In the genomic region with DNA sequence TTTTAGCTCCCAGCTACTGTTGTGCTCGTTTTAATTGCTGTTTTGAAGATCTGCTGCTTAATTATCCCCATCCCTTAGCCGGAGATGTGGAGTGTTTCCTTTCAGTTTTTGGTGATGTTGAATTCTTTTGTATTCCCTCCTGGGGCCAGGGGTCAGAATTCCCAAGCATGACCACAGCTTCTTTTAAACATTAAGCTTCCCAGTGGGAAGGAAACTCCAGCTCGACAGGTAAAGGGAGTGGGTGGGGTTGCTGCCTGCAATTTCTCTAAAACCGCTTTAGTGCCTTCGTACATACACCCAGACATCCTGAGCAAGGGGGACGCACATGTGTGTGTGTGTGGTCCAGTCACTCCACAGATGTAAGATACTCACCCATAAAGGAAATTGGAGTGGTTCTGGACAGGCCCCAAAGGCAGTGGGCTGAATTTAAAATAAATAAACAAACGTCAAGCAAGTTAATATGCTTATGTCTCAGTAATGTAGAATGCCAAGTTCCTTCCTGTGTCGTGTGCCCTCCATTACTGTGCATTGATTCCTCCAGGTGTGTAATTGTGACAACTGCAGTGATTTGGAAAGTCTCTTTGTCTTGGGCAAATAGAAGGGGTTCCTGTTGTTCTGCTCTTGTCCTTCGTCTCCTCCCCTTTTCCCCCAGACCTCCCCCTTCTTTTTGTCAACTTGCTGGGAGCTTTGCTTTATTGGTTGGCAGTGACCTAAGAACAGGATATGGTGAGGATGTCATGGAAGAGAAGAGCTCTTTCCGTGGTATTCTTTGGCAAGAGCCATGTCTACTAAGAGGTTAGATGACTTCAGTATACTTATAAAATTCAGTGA, we compare ENCODE assay signal across 10 cellular contexts. TPM values are rescaled to one million over a fixed set of nuclear protein-coding genes. Genes with fewer than 3 reads are reported as not detected.
DNase-seq lines count a peak whose midpoint lies in the region; ATAC-seq and TF ChIP-seq lines count a peak whose summit lies in the region.
"Had no signal": no experiment of that assay in that cellular context is flagged by ENCODE, and none has a peak within 500 bp of the region (broad histone marks: within the 10 kb centered on the region; RNA-seq: fewer than 3 reads in every experiment).

No MANE protein-coding gene starts in this region.

- H3K9me3 Mint-ChIP-seq in IgD-negative memory B cell (no peaks in the 10 kb centered on the region), nephron progenitor cell (no peaks in the 10 kb centered on the region)
- H3K9me3 Mint-ChIP-seq in central memory CD8-positive, alpha-beta T cell, result no peaks in the 10 kb centered on the region

- DNase-seq in COR-L47 (lab: John Stamatoyannopoulos, UW) (peak; percentile 39), nephron progenitor cell (no peak), activated gamma-delta T cell treated with Interleukin-2 at 50 U/mL for 16 hours (no peak), SW 1271 (lab: John Stamatoyannopoulos, UW) (no peak)
- no peak for DNase-seq in central memory CD8-positive, alpha-beta T cell (ENCODE audit: low spot score in 2 of 2)
- DNase-seq: NCI-H2227 treated with DMSO at 0.1 percent for 48 hours, small intestine, thyroid gland had no signal

- H3K27me3 Mint-ChIP-seq in IgD-negative memory B cell (no peaks in the 10 kb centered on the region), nephron progenitor cell (ENCODE audit: low read depth, poor library complexity) (no peaks in the 10 kb centered on the region)
- H3K27me3 Mint-ChIP-seq in central memory CD8-positive, alpha-beta T cell, result no peaks in the 10 kb centered on the region

- H3K4me3 Mint-ChIP-seq in IgD-negative memory B cell (peak overlapping the region in 1 of 4 donors; percentile 43), nephron progenitor cell (no peak overlapping the region)
- H3K4me3 Mint-ChIP-seq in central memory CD8-positive, alpha-beta T cell, result peak overlapping the region; percentile 35

- H3K36me3 Mint-ChIP-seq in IgD-negative memory B cell (peaks cover 2% of the 10 kb centered on the region), nephron progenitor cell (ENCODE audit: low read depth) (peaks cover 31% of the 10 kb centered on the region)
- peaks cover 34% of the 10 kb centered on the region for H3K36me3 Mint-ChIP-seq in central memory CD8-positive, alpha-beta T cell (ENCODE audit: insufficient read depth)

- H3K4me1 Mint-ChIP-seq in IgD-negative memory B cell (peaks cover 12 to 15% (median 13%) of the 10 kb centered on the region in 3 donors), nephron progenitor cell (peaks cover 49% of the 10 kb centered on the region)
- peaks cover 60% of the 10 kb centered on the region for H3K4me1 Mint-ChIP-seq in central memory CD8-positive, alpha-beta T cell

- H3K27ac Mint-ChIP-seq in IgD-negative memory B cell (peak overlapping the region; percentile 9 to 70 (median 16)), nephron progenitor cell (peak overlapping the region; percentile 29)
- peak overlapping the region; percentile 84 for H3K27ac Mint-ChIP-seq in central memory CD8-positive, alpha-beta T cell (ENCODE audit: low read depth)

- no peak for ATAC-seq in central memory CD8-positive, alpha-beta T cell (replicated peaks; ENCODE audit: extremely low read depth, poor library complexity, severe bottlenecking)
- ATAC-seq in GM19324 (IDR thresholded peaks at IDR 0.05; ENCODE audit: low FRiP score, unreplicated experiment), result no peak

- TF ChIP-seq CTCF in nephron progenitor cell (IDR thresholded peaks at IDR 0.05), result no peak

RNA-seq across cellular contexts. Expression of gene ADSL, which starts 19.2 kb away (rescaled TPM):
- polyA plus RNA-seq in IgD-negative memory B cell, result 44.5 TPM

RNA-seq across cellular contexts. Expression of gene SGSM3, which starts 43.3 kb away (rescaled TPM):
- polyA plus RNA-seq in IgD-negative memory B cell, result 53.3 TPM

Comparison
In these comparisons a context has a peak if more than half of its experiments do, and no peak if none do; other contexts are left out.
1. H3K27ac Mint-ChIP-seq: peak in every context shown above with its lines; median percentile 84 in central memory CD8-positive, alpha-beta T cell; 29 in nephron progenitor cell; 16 in IgD-negative memory B cell.